Comparison of ENCODE assay signal across 1 cellular context in the genomic region with DNA sequence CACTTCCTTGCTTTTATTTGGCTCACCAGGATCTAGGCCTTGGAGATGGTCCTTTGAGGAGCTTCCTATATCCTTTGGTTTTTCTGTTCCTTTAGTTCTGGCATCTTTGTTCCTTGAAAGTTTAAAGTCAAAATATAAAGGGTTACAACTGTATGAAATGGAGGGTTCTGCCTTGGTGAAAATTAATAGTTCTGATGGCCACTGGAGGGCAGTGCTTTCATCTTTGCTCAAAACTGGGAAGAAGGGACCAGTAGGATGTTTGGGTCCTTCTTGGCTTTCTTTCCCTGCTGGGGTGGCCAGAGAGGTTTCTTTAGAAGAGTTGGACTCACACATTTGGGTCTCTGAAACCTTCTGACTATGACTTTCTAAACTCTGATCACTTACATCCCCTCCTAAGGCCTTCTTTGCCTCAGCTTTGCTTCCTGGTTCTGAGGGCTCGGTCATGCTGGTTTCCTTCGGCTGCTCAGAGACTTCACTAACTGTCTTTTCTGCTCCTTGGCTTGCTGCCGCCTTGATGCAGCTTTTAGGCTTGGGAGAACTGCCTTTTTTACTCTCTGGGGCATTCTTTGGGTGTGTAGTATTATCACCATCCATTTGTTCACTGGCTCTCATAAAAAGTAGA.
TF ChIP-seq lines count a peak whose summit lies in the region.

No MANE protein-coding gene starts in this region.

TF ChIP-seq in WTC11, 78 proteins besides CTCF, POLR2A, EP300 and RAD21 (continued from another document):
- TF ChIP-seq, protein P1, sequence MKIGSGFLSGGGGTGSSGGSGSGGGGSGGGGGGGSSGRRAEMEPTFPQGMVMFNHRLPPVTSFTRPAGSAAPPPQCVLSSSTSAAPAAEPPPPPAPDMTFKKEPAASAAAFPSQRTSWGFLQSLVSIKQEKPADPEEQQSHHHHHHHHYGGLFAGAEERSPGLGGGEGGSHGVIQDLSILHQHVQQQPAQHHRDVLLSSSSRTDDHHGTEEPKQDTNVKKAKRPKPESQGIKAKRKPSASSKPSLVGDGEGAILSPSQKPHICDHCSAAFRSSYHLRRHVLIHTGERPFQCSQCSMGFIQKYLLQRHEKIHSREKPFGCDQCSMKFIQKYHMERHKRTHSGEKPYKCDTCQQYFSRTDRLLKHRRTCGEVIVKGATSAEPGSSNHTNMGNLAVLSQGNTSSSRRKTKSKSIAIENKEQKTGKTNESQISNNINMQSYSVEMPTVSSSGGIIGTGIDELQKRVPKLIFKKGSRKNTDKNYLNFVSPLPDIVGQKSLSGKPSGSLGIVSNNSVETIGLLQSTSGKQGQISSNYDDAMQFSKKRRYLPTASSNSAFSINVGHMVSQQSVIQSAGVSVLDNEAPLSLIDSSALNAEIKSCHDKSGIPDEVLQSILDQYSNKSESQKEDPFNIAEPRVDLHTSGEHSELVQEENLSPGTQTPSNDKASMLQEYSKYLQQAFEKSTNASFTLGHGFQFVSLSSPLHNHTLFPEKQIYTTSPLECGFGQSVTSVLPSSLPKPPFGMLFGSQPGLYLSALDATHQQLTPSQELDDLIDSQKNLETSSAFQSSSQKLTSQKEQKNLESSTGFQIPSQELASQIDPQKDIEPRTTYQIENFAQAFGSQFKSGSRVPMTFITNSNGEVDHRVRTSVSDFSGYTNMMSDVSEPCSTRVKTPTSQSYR (CRISPR knock-in tag; IDR thresholded peaks at IDR 0.05) = no peak
- no peak for TF ChIP-seq ZNF396 (CRISPR knock-in tag; IDR thresholded peaks at IDR 0.05; ENCODE audit: borderline replicate concordance)
- TF ChIP-seq TP53 (CRISPR knock-in tag; IDR thresholded peaks at IDR 0.05) = no peak
- TF ChIP-seq, protein P2, sequence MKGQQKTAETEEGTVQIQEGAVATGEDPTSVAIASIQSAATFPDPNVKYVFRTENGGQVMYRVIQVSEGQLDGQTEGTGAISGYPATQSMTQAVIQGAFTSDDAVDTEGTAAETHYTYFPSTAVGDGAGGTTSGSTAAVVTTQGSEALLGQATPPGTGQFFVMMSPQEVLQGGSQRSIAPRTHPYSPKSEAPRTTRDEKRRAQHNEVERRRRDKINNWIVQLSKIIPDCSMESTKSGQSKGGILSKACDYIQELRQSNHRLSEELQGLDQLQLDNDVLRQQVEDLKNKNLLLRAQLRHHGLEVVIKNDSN (CRISPR knock-in tag; IDR thresholded peaks at IDR 0.05) = no peak
- no peak for TF ChIP-seq ESRRA (CRISPR knock-in tag; IDR thresholded peaks at IDR 0.05; ENCODE audit: borderline replicate concordance)
- no peak for TF ChIP-seq RELA (CRISPR knock-in tag; IDR thresholded peaks at IDR 0.05; ENCODE audit: borderline replicate concordance)
- TF ChIP-seq, protein P3, sequence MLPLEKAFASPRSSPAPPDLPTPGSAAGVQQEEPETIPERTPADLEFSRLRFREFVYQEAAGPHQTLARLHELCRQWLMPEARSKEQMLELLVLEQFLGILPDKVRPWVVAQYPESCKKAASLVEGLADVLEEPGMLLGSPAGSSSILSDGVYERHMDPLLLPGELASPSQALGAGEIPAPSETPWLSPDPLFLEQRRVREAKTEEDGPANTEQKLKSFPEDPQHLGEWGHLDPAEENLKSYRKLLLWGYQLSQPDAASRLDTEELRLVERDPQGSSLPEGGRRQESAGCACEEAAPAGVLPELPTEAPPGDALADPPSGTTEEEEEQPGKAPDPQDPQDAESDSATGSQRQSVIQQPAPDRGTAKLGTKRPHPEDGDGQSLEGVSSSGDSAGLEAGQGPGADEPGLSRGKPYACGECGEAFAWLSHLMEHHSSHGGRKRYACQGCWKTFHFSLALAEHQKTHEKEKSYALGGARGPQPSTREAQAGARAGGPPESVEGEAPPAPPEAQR (CRISPR knock-in tag; IDR thresholded peaks at IDR 0.05) = no peak
- TF ChIP-seq CREB1 (CRISPR knock-in tag; IDR thresholded peaks at IDR 0.05) = no peak
- TF ChIP-seq NR3C1 (CRISPR knock-in tag; conservative IDR thresholded peaks at IDR 0.05; ENCODE audit: low read depth) = no peak
